8 cellular contexts compared by ENCODE assay signal in the genomic region with DNA sequence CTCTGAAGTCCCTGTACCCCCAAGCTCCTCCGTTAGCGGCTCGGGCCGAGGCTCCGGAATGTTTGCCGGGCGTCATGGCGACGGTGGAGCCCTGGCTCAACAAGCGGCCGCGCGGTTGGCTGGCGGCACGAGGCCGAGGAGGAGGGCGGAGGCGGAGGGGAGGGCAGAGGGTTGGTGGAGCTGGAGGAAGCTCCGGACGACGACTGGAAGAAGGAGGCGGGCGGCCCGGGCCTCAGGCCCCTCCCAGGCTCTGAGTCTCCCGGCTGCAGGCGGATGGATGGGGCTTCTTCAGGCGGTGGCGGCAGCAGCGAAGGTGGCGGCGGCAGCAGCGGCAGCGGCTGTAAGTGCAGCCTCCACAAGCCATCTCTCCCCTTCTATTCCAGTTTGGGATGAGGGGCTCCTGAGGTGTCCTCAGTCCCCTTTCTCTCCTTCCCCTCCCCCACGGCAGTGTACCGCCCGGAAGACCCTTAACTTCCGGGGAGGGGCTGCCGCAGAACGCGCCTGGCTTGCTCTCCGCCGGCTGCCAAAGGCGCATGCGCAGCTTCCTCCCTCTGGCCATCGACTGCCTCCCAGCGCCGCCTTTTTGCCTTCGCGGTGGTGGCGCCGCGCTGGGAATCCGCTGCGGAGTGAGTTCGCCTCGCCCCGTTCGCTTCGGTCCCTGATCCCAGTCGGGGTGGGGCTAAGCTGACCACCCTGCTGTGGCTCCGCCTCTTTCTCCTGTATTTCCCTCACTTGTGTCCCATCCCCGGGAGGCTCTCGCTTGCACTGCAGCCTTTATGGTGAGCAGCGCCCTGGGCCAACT. TPM values are rescaled to one million over a fixed set of nuclear protein-coding genes. Genes with fewer than 3 reads are reported as not detected.
DNase-seq lines count a peak whose midpoint lies in the region; ATAC-seq and TF ChIP-seq lines count a peak whose summit lies in the region.

A gene with protein sequence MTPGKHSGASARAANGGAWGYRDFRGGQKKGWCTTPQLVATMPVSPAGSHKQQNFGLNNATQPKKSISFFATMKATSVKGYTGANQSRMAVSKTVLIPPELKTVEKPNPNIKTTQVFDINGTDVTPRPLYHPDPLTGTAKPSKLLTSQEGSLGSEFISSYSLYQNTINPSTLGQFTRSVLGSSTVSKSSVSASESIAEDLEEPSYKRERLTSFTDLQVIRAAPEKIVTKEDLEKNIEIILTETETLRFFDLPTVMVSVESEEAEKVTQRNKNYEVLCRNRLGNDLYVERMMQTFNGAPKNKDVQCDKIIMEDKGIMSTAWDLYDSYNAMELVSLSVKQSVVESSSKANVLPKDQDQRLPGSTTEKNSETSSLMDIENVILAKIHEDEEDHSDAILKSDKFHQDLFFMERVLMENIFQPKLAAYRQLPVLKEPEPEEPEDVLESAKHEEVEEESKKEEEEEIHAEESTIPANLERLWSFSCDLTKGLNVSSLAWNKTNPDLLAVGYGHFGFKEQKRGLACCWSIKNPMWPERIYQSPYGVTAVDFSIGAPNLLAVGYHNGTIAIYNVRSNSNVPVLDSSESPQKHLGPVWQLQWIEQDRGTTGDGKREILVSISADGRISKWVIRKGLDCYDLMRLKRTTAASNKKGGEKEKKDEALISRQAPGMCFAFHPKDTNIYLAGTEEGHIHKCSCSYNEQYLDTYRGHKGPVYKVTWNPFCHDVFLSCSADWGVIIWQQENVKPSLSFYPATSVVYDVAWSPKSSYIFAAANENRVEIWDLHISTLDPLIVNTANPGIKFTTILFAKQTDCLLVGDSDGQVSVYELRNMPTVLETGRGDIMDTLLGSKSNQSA (minus strand): TSS at position 101 of the 802 bp plus-strand sequence. CDS start 25 bp downstream, at position 76.
TSS of gene MIER1 (plus strand) at position 235 of the 802 bp plus-strand sequence. CDS start at position 274, 39 bp downstream.

- peak within 1 kb of the TSS; percentile 64 to 82 for H3K4me3 ChIP-seq in esophagus (ENCODE audit: low read depth in 1 of 2, low read length in 2 of 2)
- H3K4me3 ChIP-seq in mucosa of stomach (ENCODE audit: low read length): peak within 1 kb of the TSS; percentile 95

- H3K27me3 ChIP-seq in esophagus (ENCODE audit: control insufficient read depth in 1 of 2, insufficient read depth in 2 of 2, low read length in 2 of 2): no peaks in the 10 kb centered on the region
- no peaks in the 10 kb centered on the region for H3K27me3 ChIP-seq in mucosa of stomach (ENCODE audit: control insufficient read depth, insufficient read depth, low read length)

- peak within 1 kb of the TSS; percentile 82 for H3K9ac ChIP-seq in mucosa of stomach (ENCODE audit: low read length)

- H3K36me3 ChIP-seq in esophagus (ENCODE audit: control insufficient read depth in 2 of 2, insufficient read depth in 2 of 2, low read length in 1 of 2) (no peaks in the 10 kb centered on the region), mucosa of stomach (ENCODE audit: control insufficient read depth, insufficient read depth, low read length) (no peaks in the 10 kb centered on the region)

- no peaks in the 10 kb centered on the region for H3K9me3 ChIP-seq in esophagus (ENCODE audit: control insufficient read depth in 2 of 2, insufficient read depth in 1 of 2, low read depth in 1 of 2, low read length in 1 of 2)
- no peaks in the 10 kb centered on the region for H3K9me3 ChIP-seq in mucosa of stomach (ENCODE audit: control insufficient read depth, low read length)

- peaks cover 0 to 2% of the 10 kb centered on the region in 2 donors for H3K4me1 ChIP-seq in esophagus (ENCODE audit: control insufficient read depth in 2 of 2, insufficient read depth in 2 of 2, low read length in 1 of 2)
- H3K4me1 ChIP-seq in mucosa of stomach (ENCODE audit: control insufficient read depth, insufficient read depth, low read length): peaks cover 11% of the 10 kb centered on the region

- DNase-seq in DMS79 treated with DMSO at 0.1 percent for 48 hours (lab: John Stamatoyannopoulos, UW): peak; percentile 97
- peak; percentile 91 for DNase-seq in KG1 (lab: John Stamatoyannopoulos, UW)
- peak; percentile 96 to 97 for DNase-seq in activated T-cell treated with anti-CD3 and anti-CD28 coated beads, Interleukin-2, amount 50 U/mL, for 48 hours
- peak; percentile 97 for DNase-seq in stimulated activated CD8-positive, alpha-beta memory T cell treated with anti-CD3 and anti-CD28 coated beads, Interleukin-4, amount 100 ng/mL, for 48 hours

- 0% methylated on average over 59 to 63 of the region's 64 CpGs for WGBS in esophagus, 2 donors

- H3K27ac ChIP-seq in esophagus (ENCODE audit: low read depth in 2 of 2, low read length in 1 of 2): peak within 1 kb of the TSS; percentile 91 to 95

- ATAC-seq in GM21737 (IDR thresholded peaks at IDR 0.05; ENCODE audit: unreplicated experiment): peak; percentile 93

TF ChIP-seq in PFSK-1, 5 proteins besides CTCF, POLR2A, EP300 and RAD21:
- TF ChIP-seq POLR2AphosphoS5 (IDR thresholded peaks at IDR 0.05; ENCODE audit: low read depth, low read length) (peak; percentile 90), TAF1 (IDR thresholded peaks at IDR 0.05; ENCODE audit: borderline replicate concordance, insufficient read depth, low read length) (peak; percentile 37; the same call in 1 of the 2 replicates), SIN3A (IDR thresholded peaks at IDR 0.05; ENCODE audit: borderline replicate concordance, insufficient read depth, low read length) (peak; percentile 78; the same call in 1 of the 2 replicates), FOXP2 (optimal IDR thresholded peaks at IDR 0.05; ENCODE audit: borderline replicate concordance, extremely low read depth, extremely low read length, insufficient read depth) (peak; percentile 42)
- TF ChIP-seq, protein P1, sequence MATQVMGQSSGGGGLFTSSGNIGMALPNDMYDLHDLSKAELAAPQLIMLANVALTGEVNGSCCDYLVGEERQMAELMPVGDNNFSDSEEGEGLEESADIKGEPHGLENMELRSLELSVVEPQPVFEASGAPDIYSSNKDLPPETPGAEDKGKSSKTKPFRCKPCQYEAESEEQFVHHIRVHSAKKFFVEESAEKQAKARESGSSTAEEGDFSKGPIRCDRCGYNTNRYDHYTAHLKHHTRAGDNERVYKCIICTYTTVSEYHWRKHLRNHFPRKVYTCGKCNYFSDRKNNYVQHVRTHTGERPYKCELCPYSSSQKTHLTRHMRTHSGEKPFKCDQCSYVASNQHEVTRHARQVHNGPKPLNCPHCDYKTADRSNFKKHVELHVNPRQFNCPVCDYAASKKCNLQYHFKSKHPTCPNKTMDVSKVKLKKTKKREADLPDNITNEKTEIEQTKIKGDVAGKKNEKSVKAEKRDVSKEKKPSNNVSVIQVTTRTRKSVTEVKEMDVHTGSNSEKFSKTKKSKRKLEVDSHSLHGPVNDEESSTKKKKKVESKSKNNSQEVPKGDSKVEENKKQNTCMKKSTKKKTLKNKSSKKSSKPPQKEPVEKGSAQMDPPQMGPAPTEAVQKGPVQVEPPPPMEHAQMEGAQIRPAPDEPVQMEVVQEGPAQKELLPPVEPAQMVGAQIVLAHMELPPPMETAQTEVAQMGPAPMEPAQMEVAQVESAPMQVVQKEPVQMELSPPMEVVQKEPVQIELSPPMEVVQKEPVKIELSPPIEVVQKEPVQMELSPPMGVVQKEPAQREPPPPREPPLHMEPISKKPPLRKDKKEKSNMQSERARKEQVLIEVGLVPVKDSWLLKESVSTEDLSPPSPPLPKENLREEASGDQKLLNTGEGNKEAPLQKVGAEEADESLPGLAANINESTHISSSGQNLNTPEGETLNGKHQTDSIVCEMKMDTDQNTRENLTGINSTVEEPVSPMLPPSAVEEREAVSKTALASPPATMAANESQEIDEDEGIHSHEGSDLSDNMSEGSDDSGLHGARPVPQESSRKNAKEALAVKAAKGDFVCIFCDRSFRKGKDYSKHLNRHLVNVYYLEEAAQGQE (IDR thresholded peaks at IDR 0.05; ENCODE audit: insufficient read depth in 1 of 2, low read depth in 2 of 2, low read length in 2 of 2): no peak

RNA-seq across cellular contexts. Expression of the first gene that starts in this region (rescaled TPM):
- polyA plus RNA-seq in PFSK-1 (2012; ENCODE audit: insufficient read length, low read depth): 0.16 TPM
- polyA plus RNA-seq in esophagus: under 1 TPM; 0.26 to 0.36 TPM

RNA-seq across cellular contexts. Expression of gene MIER1, which starts in this region (rescaled TPM):
- 5.1 TPM for polyA plus RNA-seq in PFSK-1 (2012; ENCODE audit: insufficient read length, low read depth)
- polyA plus RNA-seq in esophagus: 1 to 10 TPM; 7.5 to 7.7 TPM

Comparison
In these comparisons a context has a peak if more than half of its experiments do, and no peak if none do; other contexts are left out.
1. Peak in every context shown above with its lines: DNase-seq, ATAC-seq, H3K4me3 ChIP-seq and H3K27ac ChIP-seq.